9 cellular contexts compared by ENCODE assay signal in the genomic region with DNA sequence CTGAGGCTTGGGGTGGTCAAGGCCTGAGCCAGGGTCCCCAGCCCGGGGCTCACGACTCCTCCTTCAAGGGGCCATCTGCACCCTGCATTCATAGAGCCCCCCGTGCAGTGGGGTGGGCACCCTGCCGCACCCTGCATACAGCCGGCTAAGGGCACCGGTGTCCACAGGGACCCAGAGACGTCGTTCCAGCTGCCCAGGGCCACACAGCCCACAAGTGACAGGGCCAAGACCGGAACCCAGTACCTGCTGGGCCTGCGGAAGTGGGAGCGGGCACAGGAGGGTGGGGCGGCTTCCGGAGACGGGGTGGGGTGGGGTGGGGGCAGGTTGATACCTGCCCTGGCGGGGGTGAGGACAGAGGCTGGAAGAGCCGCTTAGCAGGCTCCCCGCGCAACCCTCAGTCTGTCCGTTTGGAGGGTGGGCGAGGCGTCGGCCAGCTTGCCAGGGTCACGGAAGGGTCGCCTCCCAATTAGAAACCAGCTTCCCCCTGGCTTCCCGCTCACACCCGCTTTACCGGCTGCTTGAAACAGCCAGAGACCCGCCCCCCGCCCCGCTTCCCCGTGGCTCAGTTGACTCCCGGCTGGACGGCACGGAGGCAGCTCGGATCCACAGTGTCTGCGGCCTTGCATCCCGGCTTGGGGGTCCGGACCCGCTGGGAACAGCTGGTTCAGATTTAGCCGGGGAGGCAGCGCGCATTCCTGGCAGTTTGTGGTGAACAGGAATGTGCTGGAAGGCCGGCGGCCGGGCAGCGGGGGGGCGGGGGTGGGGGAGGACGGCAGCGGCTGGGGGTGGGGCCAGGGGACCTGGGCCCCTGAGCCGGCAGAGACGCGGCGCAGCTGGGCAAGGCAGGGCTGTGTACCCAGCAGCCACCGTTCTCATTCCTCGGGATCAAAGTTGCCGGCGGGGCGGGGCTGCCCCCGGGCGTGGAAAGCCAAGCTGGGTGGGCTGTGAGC. TPM values are rescaled to one million over a fixed set of nuclear protein-coding genes. Genes with fewer than 3 reads are reported as not detected.
DNase-seq lines count a peak whose midpoint lies in the region; ATAC-seq and TF ChIP-seq lines count a peak whose summit lies in the region.
"Had no signal": no experiment of that assay in that cellular context is flagged by ENCODE, and none has a peak within 500 bp of the region (broad histone marks: within the 10 kb centered on the region; RNA-seq: fewer than 3 reads in every experiment).

No MANE protein-coding gene starts in this region.

- H3K9me3 ChIP-seq in ES-I3 (ENCODE audit: control insufficient read depth, insufficient read depth, low read length): no peaks in the 10 kb centered on the region

- H3K27me3 Mint-ChIP-seq in chondrocyte (ENCODE audit: low read depth): no peaks in the 10 kb centered on the region
- no peaks in the 10 kb centered on the region for H3K27me3 Mint-ChIP-seq in stimulated activated memory B cell treated with anti-CD40 and anti-IgM and Interleukin-4, amounts not matched to agents 10 μg/mL and 1 μg/mL and 100 μg/mL, for 72 hours

- peak; percentile 67 for DNase-seq in HT1080 (ENCODE audit: low read depth)
- DNase-seq in T-helper 9 cell: peak; percentile 56
- no peak for DNase-seq in chondrocyte (ENCODE audit: low spot score)
- peak; percentile 84 to 86 for DNase-seq in left colon
- no peak for DNase-seq in NCI-H446 treated with DMSO at 0.1 percent for 48 hours (lab: John Stamatoyannopoulos, UW)

- H3K9me3 Mint-ChIP-seq in chondrocyte (ENCODE audit: low read depth): no peaks in the 10 kb centered on the region
- H3K9me3 Mint-ChIP-seq in stimulated activated memory B cell treated with anti-CD40 and anti-IgM and Interleukin-4, amounts not matched to agents 10 μg/mL and 1 μg/mL and 100 μg/mL, for 72 hours: no peaks in the 10 kb centered on the region

- H3K27ac Mint-ChIP-seq in chondrocyte (ENCODE audit: unreplicated experiment): peak overlapping the region; percentile 89
- peak overlapping the region; percentile 91 for H3K27ac Mint-ChIP-seq in stimulated activated memory B cell treated with anti-CD40 and anti-IgM and Interleukin-4, amounts not matched to agents 10 μg/mL and 1 μg/mL and 100 μg/mL, for 72 hours

- H3K4me1 ChIP-seq in ES-I3 (ENCODE audit: insufficient read depth, low read length): no peaks in the 10 kb centered on the region

- peaks cover 31% of the 10 kb centered on the region for H3K4me1 Mint-ChIP-seq in chondrocyte (ENCODE audit: low read depth)
- peaks cover 33% of the 10 kb centered on the region for H3K4me1 Mint-ChIP-seq in stimulated activated memory B cell treated with anti-CD40 and anti-IgM and Interleukin-4, amounts not matched to agents 10 μg/mL and 1 μg/mL and 100 μg/mL, for 72 hours

- peaks cover 10% of the 10 kb centered on the region for H3K36me3 ChIP-seq in ES-I3 (ENCODE audit: insufficient read depth, low read length)

- H3K4me3 Mint-ChIP-seq in chondrocyte (ENCODE audit: unreplicated experiment): peak overlapping the region; percentile 91
- H3K4me3 Mint-ChIP-seq in stimulated activated memory B cell treated with anti-CD40 and anti-IgM and Interleukin-4, amounts not matched to agents 10 μg/mL and 1 μg/mL and 100 μg/mL, for 72 hours: peak overlapping the region; percentile 96

- peak; percentile 76 for ATAC-seq in left colon
- ATAC-seq in stimulated activated memory B cell treated with anti-CD40 and anti-IgM and Interleukin-4, amounts not matched to agents 10 μg/mL and 1 μg/mL and 100 μg/mL, for 72 hours: peak; percentile 76
- ATAC-seq in GM19397 (IDR thresholded peaks at IDR 0.05; ENCODE audit: unreplicated experiment): no peak

- peaks cover 9% of the 10 kb centered on the region for H3K36me3 Mint-ChIP-seq in chondrocyte (ENCODE audit: low read depth)
- peaks cover 30% of the 10 kb centered on the region for H3K36me3 Mint-ChIP-seq in stimulated activated memory B cell treated with anti-CD40 and anti-IgM and Interleukin-4, amounts not matched to agents 10 μg/mL and 1 μg/mL and 100 μg/mL, for 72 hours

- no peak for TF ChIP-seq CTCF in chondrocyte (IDR thresholded peaks at IDR 0.05)

- intact Hi-C loops in left colon (cut with DNase I, micrococcal nuclease): no loop called here

- peak overlapping the region; percentile 98 for H3K9ac ChIP-seq in ES-I3 (ENCODE audit: low read depth, low read length)

RNA-seq across cellular contexts. Expression of a gene that starts 1.8 kb away (rescaled TPM):
- 122 and 196 TPM in 2 replicates for total RNA-seq in HT1080 (2014; rRNA removed; shearing (Covaris generic))
- 152 and 160 TPM in 2 replicates for polyA plus RNA-seq in HT1080 (2015; cell fraction: cytosol; rRNA removed)
- polyA plus RNA-seq in HT1080 (2015; cell fraction: nucleus; rRNA removed): 94.6 and 96.7 TPM in 2 replicates
- total RNA-seq in chondrocyte (258 to 363 TPM (median 357 TPM) in 3 replicates), left colon (100 to 1,000 TPM in 1 of 2 donors, 10 to 100 TPM in 1; 76.6 to 106 TPM)

RNA-seq across cellular contexts. Expression of a gene that starts 6.9 kb away (rescaled TPM):
- total RNA-seq in HT1080 (2014; rRNA removed; shearing (Covaris generic)): not detected in 2 replicates
- polyA plus RNA-seq in HT1080 (2015; cell fraction: cytosol; rRNA removed): not detected in 2 replicates
- not detected in 2 replicates for polyA plus RNA-seq in HT1080 (2015; cell fraction: nucleus; rRNA removed)
- total RNA-seq in chondrocyte: not detected in 3 replicates
- total RNA-seq in left colon: not detected
- total RNA-seq: glomerular endothelial cell had no signal

RNA-seq across cellular contexts. Expression of a gene that starts 7.3 kb away (rescaled TPM):
- 127 and 130 TPM in 2 replicates for total RNA-seq in HT1080 (2014; rRNA removed; shearing (Covaris generic))
- polyA plus RNA-seq in HT1080 (2015; cell fraction: cytosol; rRNA removed): 127 and 148 TPM in 2 replicates
- polyA plus RNA-seq in HT1080 (2015; cell fraction: nucleus; rRNA removed): 708 and 783 TPM in 2 replicates
- total RNA-seq in chondrocyte (120 to 130 TPM (median 120 TPM) in 3 replicates), left colon (100 to 1,000 TPM; 185 to 224 TPM)

RNA-seq across cellular contexts. Expression of a gene that starts 11.7 kb away (rescaled TPM):
- 2.0 and 3.0 TPM in 2 replicates for total RNA-seq in HT1080 (2014; rRNA removed; shearing (Covaris generic))
- 1.1 and 3.2 TPM in 2 replicates for polyA plus RNA-seq in HT1080 (2015; cell fraction: cytosol; rRNA removed)
- 14.4 and 14.9 TPM in 2 replicates for polyA plus RNA-seq in HT1080 (2015; cell fraction: nucleus; rRNA removed)
- total RNA-seq in chondrocyte (6.7 to 15.9 TPM (median 8.9 TPM) in 3 replicates), left colon (10 to 100 TPM; 23.3 to 35.1 TPM)

RNA-seq across cellular contexts. Expression of a gene that starts 28.0 kb away (rescaled TPM):
- 0.03 TPM in 1 of 2 replicates, not detected in the other for total RNA-seq in HT1080 (2014; rRNA removed; shearing (Covaris generic))
- polyA plus RNA-seq in HT1080 (2015; cell fraction: cytosol; rRNA removed): 0.08 and 0.18 TPM in 2 replicates
- 0.62 and 0.73 TPM in 2 replicates for polyA plus RNA-seq in HT1080 (2015; cell fraction: nucleus; rRNA removed)
- 0.31 to 0.67 TPM (median 0.33 TPM) in 3 replicates for total RNA-seq in chondrocyte
- not detected for total RNA-seq in left colon

Comparison
In these comparisons a context has a peak if more than half of its experiments do, and no peak if none do; other contexts are left out.
1. DNase-seq: peak in HT1080 (single experiment), T-helper 9 cell (single experiment) and left colon (2 of 2); none in chondrocyte (single experiment) and NCI-H446 treated with DMSO at 0.1 percent for 48 hours (single experiment).